ENCODE assay signal across 24 cellular contexts in the genomic region with DNA sequence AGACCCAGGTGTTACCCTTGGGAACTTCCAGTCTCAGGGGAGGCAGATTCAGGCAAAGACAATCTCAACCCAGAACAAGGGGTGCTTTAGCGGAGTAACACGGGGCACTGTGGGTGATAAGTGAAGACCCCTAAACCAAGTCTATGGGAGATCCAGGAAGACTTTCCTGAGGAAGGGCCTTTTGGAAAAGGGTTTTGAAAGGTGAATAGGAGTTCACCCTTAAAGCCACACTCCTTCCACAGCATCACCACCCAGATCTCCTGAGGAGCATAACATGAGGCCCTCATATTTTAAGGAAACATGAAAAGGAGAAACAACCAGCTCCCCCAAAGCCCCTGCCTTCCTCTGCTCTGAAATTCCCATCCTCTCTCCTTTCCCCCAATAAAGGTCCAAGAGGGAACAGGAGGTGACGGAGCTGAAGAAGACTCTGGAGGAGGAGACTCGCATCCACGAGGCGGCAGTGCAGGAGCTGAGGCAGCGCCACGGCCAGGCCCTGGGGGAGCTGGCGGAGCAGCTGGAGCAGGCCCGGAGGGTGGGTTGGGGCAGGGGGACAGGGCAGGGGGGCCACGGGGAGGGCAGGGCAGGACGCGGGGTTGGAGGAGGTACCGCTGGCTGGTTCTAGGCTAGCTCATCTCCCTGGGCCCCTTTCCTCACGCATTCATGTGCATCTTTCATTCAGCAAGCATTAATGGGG. TPM values are rescaled to one million over a fixed set of nuclear protein-coding genes. Genes with fewer than 3 reads are reported as not detected.
DNase-seq lines count a peak whose midpoint lies in the region; ATAC-seq, FAIRE-seq and TF ChIP-seq lines count a peak whose summit lies in the region.
"Had no signal": no experiment of that assay in that cellular context is flagged by ENCODE, and none has a peak within 500 bp of the region (broad histone marks: within the 10 kb centered on the region; RNA-seq: fewer than 3 reads in every experiment).

No MANE protein-coding gene starts in this region.

- no TSS peak for BruUV-seq in K562 (replicated peaks; lab: Mats Ljungman, UMichigan)

- H3K4me2 ChIP-seq in SK-N-SH (no peak overlapping the region), K562 (ENCODE audit: insufficient read depth, low read length) (no peak overlapping the region)

- H3K27ac Mint-ChIP-seq in progenitor cell of endocrine pancreas, result peak overlapping the region; percentile 78
- H3K27ac Mint-ChIP-seq: B cell; CD4-positive, alpha-beta memory T cell had no signal

- H3K9me1 ChIP-seq in K562 (ENCODE audit: control insufficient read depth, insufficient read depth, low read length), result peaks cover 2% of the 10 kb centered on the region

- H3K27me3 ChIP-seq in SK-N-SH (ENCODE audit: insufficient read depth) (peaks cover 88% of the 10 kb centered on the region), K562 (ENCODE audit: control insufficient read depth in 2 of 2, insufficient read depth in 2 of 2, low read length in 2 of 2) (peaks cover 8 to 36% of the 10 kb centered on the region in 2 experiments; a peak in 4 of 5 replicates), esophagus squamous epithelium (peaks cover 0 to 21% (median 0%) of the 10 kb centered on the region in 4 donors)

- TF ChIP-seq CTCF in SK-N-SH (IDR thresholded peaks at IDR 0.05), result no peak
- TF ChIP-seq CTCF in K562 (IDR thresholded peaks at IDR 0.05 in 2 of 3, conservative IDR thresholded peaks at IDR 0.05 in 1 of 3; ENCODE audit: insufficient read depth in 2 of 3, low read depth in 1 of 3, low read length in 3 of 3), result peak; percentile 17 to 60 (median 39); a peak in 4 of 6 replicates
- no peak for TF ChIP-seq CTCF in progenitor cell of endocrine pancreas (IDR thresholded peaks at IDR 0.05; ENCODE audit: unreplicated experiment)
- no peak for TF ChIP-seq CTCF in esophagus squamous epithelium (IDR thresholded peaks at IDR 0.05)

- H2AFZ ChIP-seq in SK-N-SH (ENCODE audit: low read depth) (no peak overlapping the region), K562 (ENCODE audit: low read depth, low read length) (no peak overlapping the region)
- H2AFZ ChIP-seq: GM23248 had no signal

- H3K4me3 ChIP-seq in SK-N-SH (ENCODE audit: low read depth in 2 of 2, low read length in 1 of 2) (no peak overlapping the region), K562 (no peak overlapping the region), esophagus squamous epithelium (no peak overlapping the region)
- H3K4me3 ChIP-seq: GM23248, HAP-1 had no signal

- no peaks in the 10 kb centered on the region for H3K79me2 ChIP-seq in SK-N-SH (ENCODE audit: insufficient read depth)
- no peaks in the 10 kb centered on the region for H3K79me2 ChIP-seq in K562 (ENCODE audit: control insufficient read depth, insufficient read depth, low read length)

- intact Hi-C loops in K562 (cut with micrococcal nuclease), result no loop called here
- intact Hi-C loops in esophagus squamous epithelium (cut with DNase I), result no loop called here

- H3K4me1 Mint-ChIP-seq in progenitor cell of endocrine pancreas (ENCODE audit: low read depth), result no peaks in the 10 kb centered on the region
- H3K4me1 Mint-ChIP-seq: B cell; CD4-positive, alpha-beta memory T cell had no signal

- H3K9me3 ChIP-seq in SK-N-SH (no peaks in the 10 kb centered on the region), K562 (replicated peaks; ENCODE audit: control insufficient read depth, insufficient read depth, low read depth, low read length) (no peaks in the 10 kb centered on the region), esophagus squamous epithelium (no peaks in the 10 kb centered on the region)
- H3K9me3 ChIP-seq: HAP-1 had no signal

- no peak for ATAC-seq in SK-N-SH treated with all-trans-retinoic acid at 6 μM for 48 hours
- peak; percentile 80 for ATAC-seq in K562
- no peak for ATAC-seq in GM18505 (IDR thresholded peaks at IDR 0.05; ENCODE audit: unreplicated experiment)

- H4K20me1 ChIP-seq in SK-N-SH (ENCODE audit: insufficient read depth), result no peaks in the 10 kb centered on the region
- H4K20me1 ChIP-seq in K562 (replicated peaks; ENCODE audit: control insufficient read depth, insufficient read depth, low read length), result no peaks in the 10 kb centered on the region

- CTCF ChIA-PET in SK-N-SH (lab: Yijun Ruan, JAX), result interaction anchor here (0.9 to 1.2 kb wide), 3 partner anchors 18 to 39 kb away, joined by 3 to 5 read pairs (median 4); no protein-coding TSS in a partner anchor
- CTCF ChIA-PET in K562 (lab: Yijun Ruan, JAX; ENCODE audit: low intra/inter-chr PET ratio), result no interaction called here

- H3K4me1 ChIP-seq in SK-N-SH (ENCODE audit: control insufficient read depth in 1 of 2, insufficient read depth in 2 of 2, low read depth in 1 of 2, low read length in 1 of 2), result no peaks in the 10 kb centered on the region
- peaks cover 0 to 26% of the 10 kb centered on the region in 2 experiments; a peak in 2 of 5 replicates for H3K4me1 ChIP-seq in K562 (replicated peaks in 1 of 2; ENCODE audit: control insufficient read depth in 2 of 2, insufficient read depth in 2 of 2, low read length in 2 of 2)
- no peaks in the 10 kb centered on the region for H3K4me1 ChIP-seq in esophagus squamous epithelium
- H3K4me1 ChIP-seq: HAP-1 had no signal

- no peaks in the 10 kb centered on the region for H3K27me3 Mint-ChIP-seq in progenitor cell of endocrine pancreas

- POLR2A ChIA-PET in SK-N-SH (lab: Yijun Ruan, JAX) (no interaction called here), K562 (lab: Yijun Ruan, JAX) (interaction anchor here (0.7 to 1.5 kb wide), 3 partner anchors 12 to 598 kb away, joined by 3 to 6 read pairs (median 3); no protein-coding TSS in a partner anchor)

- TF ChIP-seq RAD21 in SK-N-SH (IDR thresholded peaks at IDR 0.05; ENCODE audit: low read length) (no peak), K562 (CRISPR knock-in tag; conservative IDR thresholded peaks at IDR 0.05 in 1 of 2, IDR thresholded peaks at IDR 0.05 in 1 of 2) (no peak)

- FAIRE-seq in K562 (lab: Jason Lieb, UNC), result no peak
- FAIRE-seq: A204.1, G401.6, GM12892, GM19239, H1 had no signal

- DNase-seq in SK-N-SH (no peak), H4 (ENCODE audit: low spot score) (peak; percentile 2), K562 (ENCODE audit: extremely low read depth in 1 of 4, low spot score in 3 of 4) (peak in 2 of 4 experiments; percentile 24 to 30), progenitor cell of endocrine pancreas (ENCODE audit: low spot score, unreplicated experiment) (no peak), amniotic stem cell (lab: John Stamatoyannopoulos, UW) (no peak), esophagus squamous epithelium (lab: John Stamatoyannopoulos, UW) (no peak)
- DNase-seq: C1 segment of cervical spinal cord; Calu3; CD4-positive, alpha-beta memory T cell; COR-L47; DMS153; DND-41; GM23248 had no signal

- no peaks in the 10 kb centered on the region for H3K9me2 ChIP-seq in SK-N-SH

- no peak for TF ChIP-seq EP300 in SK-N-SH (IDR thresholded peaks at IDR 0.05; ENCODE audit: borderline replicate concordance in 1 of 2, low read depth in 1 of 2, low read length in 1 of 2)
- no peak for TF ChIP-seq EP300 in K562 (IDR thresholded peaks at IDR 0.05; ENCODE audit: low read length)

- in situ Hi-C loops in K562 (cut with MboI), result no loop called here

- H3K27ac ChIP-seq in SK-N-SH (ENCODE audit: low read depth in 2 of 2, low read length in 1 of 2) (no peak overlapping the region), K562 (ENCODE audit: extremely low read depth, low read depth, low read length) (no peak overlapping the region), esophagus squamous epithelium (no peak overlapping the region)
- H3K27ac ChIP-seq: 22Rv1, GM23248 had no signal

- H3F3A ChIP-seq in SK-N-SH (replicated peaks; ENCODE audit: insufficient read depth), result no peaks in the 10 kb centered on the region

- H3K9ac ChIP-seq in SK-N-SH (no peak overlapping the region), K562 (ENCODE audit: insufficient read depth in 1 of 2, low read depth in 2 of 2, low read length in 2 of 2) (no peak overlapping the region)
- H3K9ac ChIP-seq: GM23248 had no signal

- H3K9me3 Mint-ChIP-seq in progenitor cell of endocrine pancreas (ENCODE audit: low read depth), result no peaks in the 10 kb centered on the region
- H3K9me3 Mint-ChIP-seq: CD4-positive, alpha-beta memory T cell had no signal

- WGBS in SK-N-SH (ENCODE audit: low lambda C conversion rate), result 32% methylated on average over 15 of the region's 15 CpGs
- WGBS in K562 (ENCODE audit: insufficient coverage, low coverage, missing lambda C conversion rate), result 19% methylated on average over 10 of the region's 15 CpGs
- 82 to 83% methylated on average over 10 of the region's 15 CpGs for WGBS in esophagus squamous epithelium, 2 donors

- TF ChIP-seq POLR2A in K562 (conservative IDR thresholded peaks at IDR 0.05) (no peak), esophagus squamous epithelium (IDR thresholded peaks at IDR 0.05) (no peak), GM18505 (IDR thresholded peaks at IDR 0.05; ENCODE audit: borderline replicate concordance, extremely low read depth, insufficient read depth, insufficient read length) (no peak)

- H3K36me3 ChIP-seq in SK-N-SH (replicated peaks in 1 of 2; ENCODE audit: control insufficient read depth in 1 of 2, insufficient read depth in 2 of 2, low read length in 1 of 2) (no peaks in the 10 kb centered on the region), K562 (ENCODE audit: control insufficient read depth, insufficient read depth, low read length) (no peaks in the 10 kb centered on the region), esophagus squamous epithelium (peaks cover 0 to 85% (median 0%) of the 10 kb centered on the region in 3 donors)
- H3K36me3 ChIP-seq: HAP-1 had no signal

- no peak overlapping the region for H3K4me3 Mint-ChIP-seq in progenitor cell of endocrine pancreas (ENCODE audit: low read depth)
- H3K4me3 Mint-ChIP-seq: B cell; CD4-positive, alpha-beta memory T cell had no signal

- peaks cover 23% of the 10 kb centered on the region for H3K36me3 Mint-ChIP-seq in progenitor cell of endocrine pancreas (ENCODE audit: insufficient read depth)
- H3K36me3 Mint-ChIP-seq: CD4-positive, alpha-beta memory T cell had no signal

RNA-seq across cellular contexts. Expression of a gene that starts 52.7 kb away (rescaled TPM):
- polyA plus RNA-seq in SK-N-SH (2012; rRNA removed) (0.26 and 0.30 TPM in 2 replicates), K562 (2011; rRNA removed) (2.0 and 3.7 TPM in 2 replicates), K562 (2014; fragmentation: Illumina TruSeq; extraction: Trizol) (14.9 and 16.4 TPM in 2 replicates), K562 (2014; fragmentation: Nextera tagmentation; extraction: Ambion mirVana) (under 1 TPM; 0.03 to 0.06 TPM), K562 (2014; rRNA removed) (13.2 and 14.2 TPM in 2 replicates)
- 0.14 and 0.37 TPM in 2 replicates for polyA plus RNA-seq in SK-N-SH (2012; cell fraction: cytosol; rRNA removed)
- polyA plus RNA-seq in SK-N-SH (2012; cell fraction: nucleus; rRNA removed), result 2.4 and 2.7 TPM in 2 replicates
- total RNA-seq in H4 (2014; rRNA removed; shearing (Covaris generic)), result 0.06 and 0.47 TPM in 2 replicates
- 19.8 and 38.5 TPM in 2 replicates for total RNA-seq in K562 (2011; cell fraction: chromatin; rRNA removed; ENCODE audit: low replicate concordance)
- total RNA-seq in K562 (2011; cell fraction: nucleolus; rRNA removed), result 17.0 and 18.4 TPM in 2 replicates
- total RNA-seq in K562 (2011; cell fraction: nucleoplasm; rRNA removed), result 18.8 and 48.6 TPM in 2 replicates
- total RNA-seq in K562 (2014; rRNA removed) (1.8 and 4.0 TPM in 2 replicates), K562 (2014; rRNA removed; fragmentation: Illumina TruSeq; extraction: Trizol) (1.4 and 1.7 TPM in 2 replicates), K562 (2015; rRNA removed; fragmentation: Illumina TruSeq; extraction: Trizol) (2.1 and 3.0 TPM in 2 replicates), K562 (2021) (20.2 and 26.2 TPM in 2 replicates), progenitor cell of endocrine pancreas (19.8 and 23.6 TPM in 2 replicates), esophagus squamous epithelium (under 1 TPM in 3 of 4 donors, not detected in 1; 0.48 to 0.87 (median 0.57) TPM)
- polyA plus RNA-seq in K562 (2011; cell fraction: cytosol; rRNA removed), result 2.0 and 2.7 TPM in 2 replicates
- polyA plus RNA-seq in K562 (2011; cell fraction: nucleus; rRNA removed), result 12.7 and 28.1 TPM in 2 replicates
- polyA plus RNA-seq in K562 (2012), result 10.3 and 13.2 TPM in 2 replicates
- 1.2 and 2.0 TPM in 2 replicates for polyA minus RNA-seq in K562 (2011; rRNA and poly(A)+ RNA removed)
- 8.9 and 10.9 TPM in 2 replicates for polyA minus RNA-seq in K562 (2011; cell fraction: cytosol; rRNA and poly(A)+ RNA removed)
- polyA minus RNA-seq in K562 (2011; cell fraction: nucleus; rRNA and poly(A)+ RNA removed), result 7.8 and 7.9 TPM in 2 replicates
- polyA plus RNA-seq: AG04450; CD4-positive, alpha-beta memory T cell had no signal

Comparison
In these comparisons a context has a peak if more than half of its experiments do, and no peak if none do; other contexts are left out.
1. CTCF ChIP-seq: peak in K562 (3 of 3); none in SK-N-SH (single experiment), progenitor cell of endocrine pancreas (single experiment) and esophagus squamous epithelium (0 of 6).